ENCODE assay signal across 25 cellular contexts in genomic region chr10:129375171-129375570, GRCh38.
"Had no signal": no experiment of that assay in that cellular context is flagged by ENCODE, and none has a peak within 500 bp of the region (broad histone marks: within the 10 kb centered on the region; RNA-seq: fewer than 3 reads in every experiment).

No MANE protein-coding gene starts in this region.

- H3K4me1 ChIP-seq: heart right ventricle, left ventricle myocardium inferior, parathyroid adenoma, psoas muscle, right lobe of liver, tibial nerve had no signal

- H3K4me3 ChIP-seq: heart right ventricle, hepatocyte, left ventricle myocardium inferior, lung, psoas muscle, right lobe of liver, smooth muscle cell, tibial nerve had no signal

- DNase-seq: heart right ventricle; islet precursor cell; left ventricle myocardium inferior; mesendoderm; naive B cell; occipital lobe; psoas muscle; right lobe of liver; stimulated activated CD4-positive, alpha-beta T cell treated with anti-CD3 and anti-CD28 coated beads, Interleukin-12 subunit alpha, Interleukin-12 subunit beta, amount 100 ng/mL, for 4 hours; stimulated activated CD4-positive, alpha-beta T cell treated with anti-CD3 and anti-CD28 coated beads, Interleukin-15, amount 100 ng/mL, for 24 hours; stimulated activated CD4-positive, alpha-beta T cell treated with anti-CD3 and anti-CD28 coated beads, Interleukin-2, amount 100 ng/mL, for 24 hours; stimulated activated CD4-positive, alpha-beta T cell treated with anti-CD3 and anti-CD28 coated beads, Interleukin-4, amount 100 ng/mL, for 1 hour; stimulated activated naive CD4-positive, alpha-beta T cell; substantia nigra had no signal

- H3K4me3 Mint-ChIP-seq: mesothelial cell of epicardium; naive B cell; nephron; neural crest cell; stimulated activated naive CD8-positive, alpha-beta T cell treated with anti-CD3 and anti-CD28 coated beads, Interleukin-15, Interleukin-2, amounts not matched to agents 100 ng/mL and 50 ng/mL, for 24 hours; type B pancreatic cell had no signal

- H3K36me3 Mint-ChIP-seq: mesothelial cell of epicardium, naive B cell had no signal

- H3K4me1 Mint-ChIP-seq: mesothelial cell of epicardium, naive B cell, neural crest cell had no signal

- H3K9me3 Mint-ChIP-seq: mesothelial cell of epicardium; nephron; stimulated activated naive CD8-positive, alpha-beta T cell treated with anti-CD3 and anti-CD28 coated beads, Interleukin-15, Interleukin-2, amounts not matched to agents 100 ng/mL and 50 ng/mL, for 24 hours; type B pancreatic cell had no signal

- H2AFZ ChIP-seq: hepatocyte, parathyroid adenoma had no signal

- H3K9ac ChIP-seq: parathyroid adenoma had no signal

- H3K4me2 ChIP-seq: hepatocyte, smooth muscle cell had no signal

- H3K9me3 ChIP-seq: left ventricle myocardium inferior, neutrophil, psoas muscle, right lobe of liver had no signal

- ATAC-seq: heart right ventricle, psoas muscle, right lobe of liver had no signal

- H3K27ac Mint-ChIP-seq: mesothelial cell of epicardium; nephron; stimulated activated naive CD8-positive, alpha-beta T cell treated with anti-CD3 and anti-CD28 coated beads, Interleukin-15, Interleukin-2, amounts not matched to agents 100 ng/mL and 50 ng/mL, for 24 hours; type B pancreatic cell had no signal

- H3K36me3 ChIP-seq: heart right ventricle, left ventricle myocardium inferior, neutrophil, right lobe of liver, tibial nerve had no signal

- H3K27me3 ChIP-seq: hepatocyte, right lobe of liver, tibial nerve had no signal

- H3K27ac ChIP-seq: heart right ventricle, hepatocyte, left ventricle myocardium inferior, neutrophil, parathyroid adenoma, psoas muscle, right lobe of liver, tibial nerve had no signal
